27 cellular contexts compared by ENCODE assay signal in the genomic region with DNA sequence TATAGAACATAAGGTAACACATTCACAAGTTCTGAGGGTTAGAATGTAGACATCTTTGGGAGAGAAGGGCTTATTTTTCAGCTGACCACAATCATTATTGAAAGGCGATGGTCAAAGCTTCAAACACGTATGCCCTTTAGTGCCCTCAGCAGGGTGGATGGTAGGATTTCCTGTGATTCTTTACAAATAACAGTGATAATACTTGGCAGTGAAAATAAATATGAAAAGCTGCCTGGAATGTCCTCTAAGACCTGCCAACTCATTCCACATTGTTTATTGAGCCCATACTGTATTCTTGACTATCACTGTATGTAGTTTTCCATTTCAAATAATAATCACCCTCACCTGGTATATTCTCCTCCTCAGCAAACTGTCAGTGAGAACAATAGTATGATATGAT. TPM values are rescaled to one million over a fixed set of nuclear protein-coding genes. Genes with fewer than 3 reads are reported as not detected.
"Had no signal": no experiment of that assay in that cellular context is flagged by ENCODE, and none has a peak within 500 bp of the region (broad histone marks: within the 10 kb centered on the region; RNA-seq: fewer than 3 reads in every experiment).

No MANE protein-coding gene starts in this region.

- H3K4me3 ChIP-seq: K562, SK-N-MC had no signal

- H3K27ac ChIP-seq: SK-N-MC had no signal

- DNase-seq: activated B cell treated with CpG ODN at 0.5 μM for 24 hours; activated CD4-positive, alpha-beta memory T cell treated with anti-CD3 and anti-CD28 coated beads for 36 hours; activated CD4-positive, alpha-beta T cell treated with anti-CD3 and anti-CD28 coated beads for 1 hour; activated CD4-positive, alpha-beta T cell treated with anti-CD3 and anti-CD28 coated beads, Interleukin-2, amount 10 ng/mL, durations not matched to agents 7 days and 5 days; activated CD8-positive, alpha-beta memory T cell treated with anti-CD3 and anti-CD28 coated beads for 24 hours; activated effector memory CD4-positive, alpha-beta T cell treated with anti-CD3 and anti-CD28 coated beads, Interleukin-2, amount 50 U/mL, for 16 hours; activated naive CD4-positive, alpha-beta T cell treated with Interleukin-2 at 50 U/mL for 16 hours; activated naive CD8-positive, alpha-beta T cell treated with anti-CD3 and anti-CD28 coated beads, Interleukin-2, amount 50 U/mL, for 24 hours; activated T-cell treated with anti-CD3 and anti-CD28 coated beads, Interleukin-2, amount 50 U/mL, for 4 hours; amniotic stem cell; Karpas-422; NCI-H1105 treated with DMSO at 0.1 percent for 48 hours; NCI-H2029; NCI-H2107; NCI-H2171 treated with DMSO at 0.1 percent for 48 hours; NCI-H226; NCI-H526 treated with DMSO at 0.1 percent for 48 hours; NCI-H82; T-cell; T-helper 2 cell; T1000 had no signal

- ATAC-seq: activated naive CD4-positive, alpha-beta T cell treated with anti-CD3 and anti-CD28 coated beads, Interleukin-2, amount 50 U/mL, for 72 hours; activated naive CD8-positive, alpha-beta T cell treated with anti-CD3 and anti-CD28 coated beads, Interleukin-2, amount 50 U/mL, for 24 hours; activated T-cell treated with anti-CD3 and anti-CD28 coated beads, Interleukin-2, amount 50 U/mL, for 4 hours; K562; T-cell had no signal

RNA-seq across cellular contexts. Expression of gene MPEG1, which starts 13.7 kb away (rescaled TPM):
- total RNA-seq: activated CD4-positive, alpha-beta memory T cell treated with anti-CD3 and anti-CD28 coated beads for 36 hours; activated CD4-positive, alpha-beta T cell treated with anti-CD3 and anti-CD28 coated beads, Interleukin-2, amount 10 ng/mL, durations not matched to agents 7 days and 5 days; activated naive CD4-positive, alpha-beta T cell treated with anti-CD3 and anti-CD28 coated beads, Interleukin-2, amount 50 U/mL, for 72 hours; astrocyte; NCI-H460; RPMI7951 had no signal
- polyA plus RNA-seq: K562 had no signal
